15 cellular contexts compared by ENCODE assay signal in the genomic region with DNA sequence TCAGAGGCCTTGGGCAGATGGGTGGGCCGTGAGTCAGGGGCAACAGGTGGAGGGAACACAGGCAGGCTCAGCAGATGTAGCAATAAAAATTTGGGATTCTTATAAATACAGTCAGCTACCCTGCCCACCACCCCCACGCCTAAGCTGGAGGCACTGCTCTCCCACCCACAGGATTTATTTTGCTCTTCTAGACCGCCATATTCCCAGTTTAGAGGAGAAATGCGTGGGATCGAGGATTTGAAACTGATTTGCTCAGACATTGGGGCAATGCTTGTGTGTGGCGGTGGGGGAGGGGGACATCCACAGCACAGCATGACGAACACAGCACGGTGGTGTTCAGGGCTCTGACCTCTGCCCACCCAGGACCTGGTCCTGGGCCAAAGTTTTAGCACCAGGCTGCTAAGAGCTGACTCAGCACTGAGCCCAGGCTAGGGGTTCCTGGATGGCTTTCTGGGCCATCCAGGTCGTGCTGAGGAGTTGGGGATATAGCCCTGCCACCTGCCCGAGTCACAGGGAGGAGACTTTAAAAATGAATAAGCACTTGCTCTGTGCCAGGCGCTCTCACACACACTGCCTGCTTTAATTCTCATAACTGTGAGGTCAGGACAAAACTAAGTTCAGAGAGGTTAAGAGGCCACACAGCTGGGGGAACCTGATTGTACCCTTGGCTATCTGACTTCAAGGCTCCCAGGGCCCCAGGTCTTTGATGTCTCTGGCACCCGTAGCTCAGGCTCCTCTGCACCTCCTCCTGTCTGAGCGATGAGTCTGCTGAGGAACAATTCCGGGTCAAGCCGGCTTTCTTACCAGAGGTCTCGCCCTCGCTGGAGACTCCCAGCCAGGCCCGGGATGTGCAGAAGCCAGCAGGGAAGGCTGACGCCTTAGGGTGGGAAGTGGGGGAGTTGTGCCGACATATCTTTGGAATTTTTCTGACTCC. TPM values are rescaled to one million over a fixed set of nuclear protein-coding genes. Genes with fewer than 3 reads are reported as not detected.
DNase-seq lines count a peak whose midpoint lies in the region; ATAC-seq and TF ChIP-seq lines count a peak whose summit lies in the region.
"Had no signal": no experiment of that assay in that cellular context is flagged by ENCODE, and none has a peak within 500 bp of the region (broad histone marks: within the 10 kb centered on the region; RNA-seq: fewer than 3 reads in every experiment).

No MANE protein-coding gene starts in this region.

- H3K4me3 ChIP-seq in HEK293 (ENCODE audit: low read depth, low read length) (no peak overlapping the region), liver (ENCODE audit: low read depth in 1 of 3, low read length in 3 of 3) (no peak overlapping the region)
- H3K4me3 ChIP-seq in effector memory CD4-positive, alpha-beta T cell (ENCODE audit: insufficient read depth, low read depth, low read length, poor library complexity, severe bottlenecking), result no peak overlapping the region

- H3K9me3 Mint-ChIP-seq in stimulated activated memory B cell treated with anti-CD40 and anti-IgM and Interleukin-4, amounts not matched to agents 10 μg/mL and 1 μg/mL and 100 μg/mL, for 72 hours, result no peaks in the 10 kb centered on the region

- TF ChIP-seq RAD21 in liver (IDR thresholded peaks at IDR 0.05), result no peak

- CTCF ChIA-PET in HEK293 (lab: Yijun Ruan, JAX), result interaction anchor here (0.9 kb wide), 1 partner anchor 12 kb away, joined by 5 read pairs; no protein-coding TSS in a partner anchor

- no peaks in the 10 kb centered on the region for H3K27me3 ChIP-seq in liver (ENCODE audit: control insufficient read depth in 4 of 4, insufficient read depth in 4 of 4, low read length in 3 of 4)
- H3K27me3 ChIP-seq in effector memory CD4-positive, alpha-beta T cell (replicated peaks; ENCODE audit: control insufficient read depth, insufficient read depth, low read length, poor library complexity, severe bottlenecking), result no peaks in the 10 kb centered on the region

- H3K27ac Mint-ChIP-seq in stimulated activated memory B cell treated with anti-CD40 and anti-IgM and Interleukin-4, amounts not matched to agents 10 μg/mL and 1 μg/mL and 100 μg/mL, for 72 hours, result peak overlapping the region; percentile 55

- H3K36me3 ChIP-seq in HEK293 (ENCODE audit: control insufficient read depth in 2 of 2, insufficient read depth in 1 of 2, low read length in 2 of 2), result no peaks in the 10 kb centered on the region
- H3K36me3 ChIP-seq in liver (ENCODE audit: control insufficient read depth in 4 of 4, insufficient read depth in 3 of 4, low read depth in 1 of 4, low read length in 3 of 4), result no peaks in the 10 kb centered on the region
- no peaks in the 10 kb centered on the region for H3K36me3 ChIP-seq in effector memory CD4-positive, alpha-beta T cell (ENCODE audit: control insufficient read depth, insufficient read depth, low read length)

- H3K4me3 Mint-ChIP-seq in stimulated activated memory B cell treated with anti-CD40 and anti-IgM and Interleukin-4, amounts not matched to agents 10 μg/mL and 1 μg/mL and 100 μg/mL, for 72 hours, result no peak overlapping the region

- no peak overlapping the region for H3K9ac ChIP-seq in liver (ENCODE audit: low read depth in 1 of 2, low read length in 2 of 2)
- H3K9ac ChIP-seq: KMS-11 had no signal

- peaks cover 73% of the 10 kb centered on the region for H3K4me1 Mint-ChIP-seq in stimulated activated memory B cell treated with anti-CD40 and anti-IgM and Interleukin-4, amounts not matched to agents 10 μg/mL and 1 μg/mL and 100 μg/mL, for 72 hours

- H3K36me3 Mint-ChIP-seq in stimulated activated memory B cell treated with anti-CD40 and anti-IgM and Interleukin-4, amounts not matched to agents 10 μg/mL and 1 μg/mL and 100 μg/mL, for 72 hours, result no peaks in the 10 kb centered on the region

- H3K27me3 Mint-ChIP-seq in stimulated activated memory B cell treated with anti-CD40 and anti-IgM and Interleukin-4, amounts not matched to agents 10 μg/mL and 1 μg/mL and 100 μg/mL, for 72 hours, result no peaks in the 10 kb centered on the region

- POLR2A ChIA-PET in HEK293 (lab: Yijun Ruan, JAX), result no interaction called here

- WGBS in liver, result 78% methylated on average over 20 of the region's 20 CpGs

- H3K4me1 ChIP-seq in HEK293 (ENCODE audit: control insufficient read depth, insufficient read depth, low read length) (no peaks in the 10 kb centered on the region), liver (ENCODE audit: control insufficient read depth in 4 of 4, insufficient read depth in 4 of 4, low read length in 3 of 4) (peaks cover 4 to 11% (median 6%) of the 10 kb centered on the region in 4 donors)
- no peaks in the 10 kb centered on the region for H3K4me1 ChIP-seq in effector memory CD4-positive, alpha-beta T cell (ENCODE audit: control insufficient read depth, insufficient read depth, low read length, poor library complexity, severe bottlenecking)

- H3K9me3 ChIP-seq in HEK293 (ENCODE audit: control insufficient read depth, insufficient read depth, low read depth, low read length), result no peaks in the 10 kb centered on the region
- H3K9me3 ChIP-seq in liver (ENCODE audit: control insufficient read depth in 4 of 4, low read length in 3 of 4), result no peaks in the 10 kb centered on the region
- no peaks in the 10 kb centered on the region for H3K9me3 ChIP-seq in effector memory CD4-positive, alpha-beta T cell (ENCODE audit: control insufficient read depth, low read length)

- TF ChIP-seq CTCF in HEK293 (tag by site-specific recombination; IDR thresholded peaks at IDR 0.05) (no peak), liver (IDR thresholded peaks at IDR 0.05; ENCODE audit: low read depth, low read length, missing input control) (no peak)

- no peak for ATAC-seq in stimulated activated memory B cell treated with anti-CD40 and anti-IgM and Interleukin-4, amounts not matched to agents 10 μg/mL and 1 μg/mL and 100 μg/mL, for 72 hours
- ATAC-seq: left ventricle myocardium superior had no signal

- no peak overlapping the region for H3K27ac ChIP-seq in HEK293 (ENCODE audit: extremely low read depth, low read depth, low read length)
- peak overlapping the region in 1 of 2 donors; percentile 19 for H3K27ac ChIP-seq in liver (ENCODE audit: low read depth in 1 of 2, low read length in 2 of 2)
- no peak overlapping the region for H3K27ac ChIP-seq in effector memory CD4-positive, alpha-beta T cell (ENCODE audit: insufficient read depth, low read length, poor library complexity, severe bottlenecking)
- H3K27ac ChIP-seq: KMS-11 had no signal

- peak; percentile 67 for DNase-seq in amniotic epithelial cell (ENCODE audit: low read depth)
- no peak for DNase-seq in effector memory CD4-positive, alpha-beta T cell
- DNase-seq in NCI-H2081 treated with DMSO at 0.1 percent for 48 hours (lab: John Stamatoyannopoulos, UW), result no peak
- no peak for DNase-seq in activated naive CD4-positive, alpha-beta T cell treated with anti-CD3 and anti-CD28 coated beads, Interleukin-2, amount 50 U/mL, for 16 hours
- no peak for DNase-seq in NCI-H524 (lab: John Stamatoyannopoulos, UW)
- DNase-seq: foreskin melanocyte, left ventricle myocardium superior, NCI-H1417 treated with DMSO at 0.1 percent for 48 hours, NCI-H345, SHP77 treated with DMSO at 0.1 percent for 48 hours, T1000 had no signal

TF ChIP-seq in HEK293, 187 proteins besides CTCF, POLR2A, EP300 and RAD21 (continues in another document):
- TF ChIP-seq ZSCAN16 (tag by site-specific recombination; IDR thresholded peaks at IDR 0.05) (no peak), YY1 (tag by site-specific recombination; IDR thresholded peaks at IDR 0.05) (no peak), TCF7L2 (IDR thresholded peaks at IDR 0.05; ENCODE audit: borderline replicate concordance, low read depth, low read length) (no peak), BCL6B (tag by site-specific recombination; IDR thresholded peaks at IDR 0.05) (no peak), ZNF580 (tag by site-specific recombination; IDR thresholded peaks at IDR 0.05) (no peak), ZNF366 (tag by site-specific recombination; conservative IDR thresholded peaks at IDR 0.05) (no peak)

TF ChIP-seq in liver, 16 proteins besides CTCF, POLR2A, EP300 and RAD21:
- TF ChIP-seq JUND (IDR thresholded peaks at IDR 0.05) (no peak), NR2F2 (IDR thresholded peaks at IDR 0.05) (peak; percentile 60)

RNA-seq across cellular contexts. Expression of gene CSF1, which starts 29.4 kb away (rescaled TPM):
- 10 to 100 TPM in 1 of 2 donors, 1 to 10 TPM in 1; 6.3 to 15.2 TPM for total RNA-seq in liver
- 10 to 100 TPM; 11.0 to 11.7 TPM for polyA plus RNA-seq in liver
